1 cellular context compared by ENCODE assay signal in genomic region chr14:54975856-54976255, GRCh38.
TF ChIP-seq lines count a peak whose summit lies in the region.

No MANE protein-coding gene starts in this region.

TF ChIP-seq in IMR-90, 13 proteins besides CTCF, POLR2A, EP300 and RAD21:
- no peak for TF ChIP-seq RCOR1 (IDR thresholded peaks at IDR 0.05; ENCODE audit: insufficient replicate concordance, low read length)
- no peak for TF ChIP-seq NFE2L2 (IDR thresholded peaks at IDR 0.05; ENCODE audit: low read depth, low read length)
- no peak for TF ChIP-seq FOS (IDR thresholded peaks at IDR 0.05; ENCODE audit: low read depth, low read length)
- no peak for TF ChIP-seq CEBPB (IDR thresholded peaks at IDR 0.05; ENCODE audit: low read depth, low read length)
- no peak for TF ChIP-seq MXI1 (IDR thresholded peaks at IDR 0.05; ENCODE audit: borderline replicate concordance, low read depth, low read length)
- no peak for TF ChIP-seq BHLHE40 (IDR thresholded peaks at IDR 0.05; ENCODE audit: low read depth, low read length)
- no peak for TF ChIP-seq SMC3 (IDR thresholded peaks at IDR 0.05; ENCODE audit: low read depth, low read length)
